ENCODE assay signal across 1 cellular context in genomic region chr6:134295953-134296553, GRCh38.
TF ChIP-seq lines count a peak whose summit lies in the region.

No MANE protein-coding gene starts in this region.

TF ChIP-seq in K562, 482 proteins besides CTCF, POLR2A, EP300 and RAD21 (continued from another document and continues in another):
- TF ChIP-seq, protein P1, sequence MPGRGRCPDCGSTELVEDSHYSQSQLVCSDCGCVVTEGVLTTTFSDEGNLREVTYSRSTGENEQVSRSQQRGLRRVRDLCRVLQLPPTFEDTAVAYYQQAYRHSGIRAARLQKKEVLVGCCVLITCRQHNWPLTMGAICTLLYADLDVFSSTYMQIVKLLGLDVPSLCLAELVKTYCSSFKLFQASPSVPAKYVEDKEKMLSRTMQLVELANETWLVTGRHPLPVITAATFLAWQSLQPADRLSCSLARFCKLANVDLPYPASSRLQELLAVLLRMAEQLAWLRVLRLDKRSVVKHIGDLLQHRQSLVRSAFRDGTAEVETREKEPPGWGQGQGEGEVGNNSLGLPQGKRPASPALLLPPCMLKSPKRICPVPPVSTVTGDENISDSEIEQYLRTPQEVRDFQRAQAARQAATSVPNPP (IDR thresholded peaks at IDR 0.05; ENCODE audit: borderline replicate concordance, insufficient read depth, insufficient read length) = no peak
- TF ChIP-seq POLR3A (IDR thresholded peaks at IDR 0.05; ENCODE audit: borderline replicate concordance, extremely low read depth, insufficient read depth, insufficient read length) (no peak), CC2D1A (IDR thresholded peaks at IDR 0.05) (0 out of 2 replicates have a peak, but pooled peaks have one; percentile 28), NONO (IDR thresholded peaks at IDR 0.05; ENCODE audit: low read depth in 2 of 2, low read length in 1 of 2) (no peak), GTF2A2 (tag; IDR thresholded peaks at IDR 0.05) (no peak), ZBED1 (IDR thresholded peaks at IDR 0.05) (no peak), ADNP (tag; IDR thresholded peaks at IDR 0.05) (no peak), CCNT2 (IDR thresholded peaks at IDR 0.05; ENCODE audit: borderline replicate concordance, extremely low read depth, insufficient read length, low read depth, low read length) (peak; percentile 85), HNRNPK (IDR thresholded peaks at IDR 0.05; ENCODE audit: low read depth, low read length, poor library complexity, severe bottlenecking) (no peak), HDGF (IDR thresholded peaks at IDR 0.05) (no peak), NCOA2 (IDR thresholded peaks at IDR 0.05; ENCODE audit: partially characterized antibody in 2 of 2) (no peak), EP400 (IDR thresholded peaks at IDR 0.05) (peak; percentile 60), NFYB (IDR thresholded peaks at IDR 0.05; ENCODE audit: extremely low read depth, insufficient read length) (no peak), ETV5 (CRISPR knock-in tag; IDR thresholded peaks at IDR 0.05; ENCODE audit: low read depth) (no peak), NCOA1 (IDR thresholded peaks at IDR 0.05; ENCODE audit: low read depth) (peak; percentile 90), ELF2 (CRISPR knock-in tag; IDR thresholded peaks at IDR 0.05) (no peak), PTRF (tag; IDR thresholded peaks at IDR 0.05) (no peak), EZH2 (IDR thresholded peaks at IDR 0.05; ENCODE audit: borderline replicate concordance, low read depth, low read length) (no peak), EWSR1 (IDR thresholded peaks at IDR 0.05; ENCODE audit: borderline replicate concordance, low read depth, partially characterized antibody) (no peak), POLR3G (IDR thresholded peaks at IDR 0.05; ENCODE audit: extremely low read depth, insufficient read length, insufficient replicate concordance) (no peak), ZNF175 (CRISPR knock-in tag; IDR thresholded peaks at IDR 0.05; ENCODE audit: low read depth) (peak; percentile 89), TRIM24 (IDR thresholded peaks at IDR 0.05) (peak; percentile 69 to 85), POLR2B (IDR thresholded peaks at IDR 0.05; ENCODE audit: low read depth, partially characterized antibody) (no peak), STAG1 (CRISPR knock-in tag; IDR thresholded peaks at IDR 0.05; ENCODE audit: borderline replicate concordance) (no peak), BRCA1 (IDR thresholded peaks at IDR 0.05) (no peak), BRCA1 (CRISPR knock-in tag; IDR thresholded peaks at IDR 0.05) (no peak), ZNF311 (CRISPR knock-in tag; IDR thresholded peaks at IDR 0.05) (no peak), STAT5B (CRISPR knock-in tag; IDR thresholded peaks at IDR 0.05) (no peak), XRCC3 (IDR thresholded peaks at IDR 0.05) (no peak), DNMT1 (IDR thresholded peaks at IDR 0.05) (no peak), HDAC6 (IDR thresholded peaks at IDR 0.05; ENCODE audit: low read depth, low read length) (no peak), ELK1 (CRISPR knock-in tag; IDR thresholded peaks at IDR 0.05) (no peak), ZBTB49 (CRISPR knock-in tag; IDR thresholded peaks at IDR 0.05; ENCODE audit: borderline replicate concordance) (no peak), ELF4 (CRISPR knock-in tag; IDR thresholded peaks at IDR 0.05) (no peak), TAF1 (IDR thresholded peaks at IDR 0.05; ENCODE audit: control insufficient read depth, extremely low read depth, insufficient read depth, low read length, severe bottlenecking) (no peak), SETDB1 (IDR thresholded peaks at IDR 0.05; ENCODE audit: low read length) (no peak), IRF2 (CRISPR knock-in tag; IDR thresholded peaks at IDR 0.05) (no peak), ZNF398 (CRISPR knock-in tag; IDR thresholded peaks at IDR 0.05) (no peak), E2F6 (IDR thresholded peaks at IDR 0.05; ENCODE audit: borderline replicate concordance in 1 of 2, extremely low read depth in 1 of 2, insufficient read depth in 1 of 2, insufficient read length in 1 of 2, low read depth in 1 of 2, low read length in 1 of 2, poor library complexity in 1 of 2, severe bottlenecking in 1 of 2) (no peak)
- TF ChIP-seq, protein P2, sequence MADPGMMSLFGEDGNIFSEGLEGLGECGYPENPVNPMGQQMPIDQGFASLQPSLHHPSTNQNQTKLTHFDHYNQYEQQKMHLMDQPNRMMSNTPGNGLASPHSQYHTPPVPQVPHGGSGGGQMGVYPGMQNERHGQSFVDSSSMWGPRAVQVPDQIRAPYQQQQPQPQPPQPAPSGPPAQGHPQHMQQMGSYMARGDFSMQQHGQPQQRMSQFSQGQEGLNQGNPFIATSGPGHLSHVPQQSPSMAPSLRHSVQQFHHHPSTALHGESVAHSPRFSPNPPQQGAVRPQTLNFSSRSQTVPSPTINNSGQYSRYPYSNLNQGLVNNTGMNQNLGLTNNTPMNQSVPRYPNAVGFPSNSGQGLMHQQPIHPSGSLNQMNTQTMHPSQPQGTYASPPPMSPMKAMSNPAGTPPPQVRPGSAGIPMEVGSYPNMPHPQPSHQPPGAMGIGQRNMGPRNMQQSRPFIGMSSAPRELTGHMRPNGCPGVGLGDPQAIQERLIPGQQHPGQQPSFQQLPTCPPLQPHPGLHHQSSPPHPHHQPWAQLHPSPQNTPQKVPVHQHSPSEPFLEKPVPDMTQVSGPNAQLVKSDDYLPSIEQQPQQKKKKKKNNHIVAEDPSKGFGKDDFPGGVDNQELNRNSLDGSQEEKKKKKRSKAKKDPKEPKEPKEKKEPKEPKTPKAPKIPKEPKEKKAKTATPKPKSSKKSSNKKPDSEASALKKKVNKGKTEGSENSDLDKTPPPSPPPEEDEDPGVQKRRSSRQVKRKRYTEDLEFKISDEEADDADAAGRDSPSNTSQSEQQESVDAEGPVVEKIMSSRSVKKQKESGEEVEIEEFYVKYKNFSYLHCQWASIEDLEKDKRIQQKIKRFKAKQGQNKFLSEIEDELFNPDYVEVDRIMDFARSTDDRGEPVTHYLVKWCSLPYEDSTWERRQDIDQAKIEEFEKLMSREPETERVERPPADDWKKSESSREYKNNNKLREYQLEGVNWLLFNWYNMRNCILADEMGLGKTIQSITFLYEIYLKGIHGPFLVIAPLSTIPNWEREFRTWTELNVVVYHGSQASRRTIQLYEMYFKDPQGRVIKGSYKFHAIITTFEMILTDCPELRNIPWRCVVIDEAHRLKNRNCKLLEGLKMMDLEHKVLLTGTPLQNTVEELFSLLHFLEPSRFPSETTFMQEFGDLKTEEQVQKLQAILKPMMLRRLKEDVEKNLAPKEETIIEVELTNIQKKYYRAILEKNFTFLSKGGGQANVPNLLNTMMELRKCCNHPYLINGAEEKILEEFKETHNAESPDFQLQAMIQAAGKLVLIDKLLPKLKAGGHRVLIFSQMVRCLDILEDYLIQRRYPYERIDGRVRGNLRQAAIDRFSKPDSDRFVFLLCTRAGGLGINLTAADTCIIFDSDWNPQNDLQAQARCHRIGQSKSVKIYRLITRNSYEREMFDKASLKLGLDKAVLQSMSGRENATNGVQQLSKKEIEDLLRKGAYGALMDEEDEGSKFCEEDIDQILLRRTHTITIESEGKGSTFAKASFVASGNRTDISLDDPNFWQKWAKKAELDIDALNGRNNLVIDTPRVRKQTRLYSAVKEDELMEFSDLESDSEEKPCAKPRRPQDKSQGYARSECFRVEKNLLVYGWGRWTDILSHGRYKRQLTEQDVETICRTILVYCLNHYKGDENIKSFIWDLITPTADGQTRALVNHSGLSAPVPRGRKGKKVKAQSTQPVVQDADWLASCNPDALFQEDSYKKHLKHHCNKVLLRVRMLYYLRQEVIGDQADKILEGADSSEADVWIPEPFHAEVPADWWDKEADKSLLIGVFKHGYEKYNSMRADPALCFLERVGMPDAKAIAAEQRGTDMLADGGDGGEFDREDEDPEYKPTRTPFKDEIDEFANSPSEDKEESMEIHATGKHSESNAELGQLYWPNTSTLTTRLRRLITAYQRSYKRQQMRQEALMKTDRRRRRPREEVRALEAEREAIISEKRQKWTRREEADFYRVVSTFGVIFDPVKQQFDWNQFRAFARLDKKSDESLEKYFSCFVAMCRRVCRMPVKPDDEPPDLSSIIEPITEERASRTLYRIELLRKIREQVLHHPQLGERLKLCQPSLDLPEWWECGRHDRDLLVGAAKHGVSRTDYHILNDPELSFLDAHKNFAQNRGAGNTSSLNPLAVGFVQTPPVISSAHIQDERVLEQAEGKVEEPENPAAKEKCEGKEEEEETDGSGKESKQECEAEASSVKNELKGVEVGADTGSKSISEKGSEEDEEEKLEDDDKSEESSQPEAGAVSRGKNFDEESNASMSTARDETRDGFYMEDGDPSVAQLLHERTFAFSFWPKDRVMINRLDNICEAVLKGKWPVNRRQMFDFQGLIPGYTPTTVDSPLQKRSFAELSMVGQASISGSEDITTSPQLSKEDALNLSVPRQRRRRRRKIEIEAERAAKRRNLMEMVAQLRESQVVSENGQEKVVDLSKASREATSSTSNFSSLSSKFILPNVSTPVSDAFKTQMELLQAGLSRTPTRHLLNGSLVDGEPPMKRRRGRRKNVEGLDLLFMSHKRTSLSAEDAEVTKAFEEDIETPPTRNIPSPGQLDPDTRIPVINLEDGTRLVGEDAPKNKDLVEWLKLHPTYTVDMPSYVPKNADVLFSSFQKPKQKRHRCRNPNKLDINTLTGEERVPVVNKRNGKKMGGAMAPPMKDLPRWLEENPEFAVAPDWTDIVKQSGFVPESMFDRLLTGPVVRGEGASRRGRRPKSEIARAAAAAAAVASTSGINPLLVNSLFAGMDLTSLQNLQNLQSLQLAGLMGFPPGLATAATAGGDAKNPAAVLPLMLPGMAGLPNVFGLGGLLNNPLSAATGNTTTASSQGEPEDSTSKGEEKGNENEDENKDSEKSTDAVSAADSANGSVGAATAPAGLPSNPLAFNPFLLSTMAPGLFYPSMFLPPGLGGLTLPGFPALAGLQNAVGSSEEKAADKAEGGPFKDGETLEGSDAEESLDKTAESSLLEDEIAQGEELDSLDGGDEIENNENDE (IDR thresholded peaks at IDR 0.05; ENCODE audit: low read depth, low read length) = no peak
- TF ChIP-seq, protein P3, sequence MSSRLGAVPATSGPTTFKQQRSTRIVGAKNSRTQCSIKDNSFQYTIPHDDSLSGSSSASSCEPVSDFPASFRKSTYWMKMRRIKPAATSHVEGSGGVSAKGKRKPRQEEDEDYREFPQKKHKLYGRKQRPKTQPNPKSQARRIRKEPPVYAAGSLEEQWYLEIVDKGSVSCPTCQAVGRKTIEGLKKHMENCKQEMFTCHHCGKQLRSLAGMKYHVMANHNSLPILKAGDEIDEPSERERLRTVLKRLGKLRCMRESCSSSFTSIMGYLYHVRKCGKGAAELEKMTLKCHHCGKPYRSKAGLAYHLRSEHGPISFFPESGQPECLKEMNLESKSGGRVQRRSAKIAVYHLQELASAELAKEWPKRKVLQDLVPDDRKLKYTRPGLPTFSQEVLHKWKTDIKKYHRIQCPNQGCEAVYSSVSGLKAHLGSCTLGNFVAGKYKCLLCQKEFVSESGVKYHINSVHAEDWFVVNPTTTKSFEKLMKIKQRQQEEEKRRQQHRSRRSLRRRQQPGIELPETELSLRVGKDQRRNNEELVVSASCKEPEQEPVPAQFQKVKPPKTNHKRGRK (tag; IDR thresholded peaks at IDR 0.05) = no peak
- TF ChIP-seq, protein P4, sequence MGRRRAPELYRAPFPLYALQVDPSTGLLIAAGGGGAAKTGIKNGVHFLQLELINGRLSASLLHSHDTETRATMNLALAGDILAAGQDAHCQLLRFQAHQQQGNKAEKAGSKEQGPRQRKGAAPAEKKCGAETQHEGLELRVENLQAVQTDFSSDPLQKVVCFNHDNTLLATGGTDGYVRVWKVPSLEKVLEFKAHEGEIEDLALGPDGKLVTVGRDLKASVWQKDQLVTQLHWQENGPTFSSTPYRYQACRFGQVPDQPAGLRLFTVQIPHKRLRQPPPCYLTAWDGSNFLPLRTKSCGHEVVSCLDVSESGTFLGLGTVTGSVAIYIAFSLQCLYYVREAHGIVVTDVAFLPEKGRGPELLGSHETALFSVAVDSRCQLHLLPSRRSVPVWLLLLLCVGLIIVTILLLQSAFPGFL (CRISPR knock-in tag; IDR thresholded peaks at IDR 0.05) = no peak
